30 cellular contexts compared by ENCODE assay signal in genomic region chr11:121795206-121795605, GRCh38.
A peak's percentile ranks its signal among the peaks of the same experiment; 100 is the strongest.
DNase-seq lines count a peak whose midpoint lies in the region; ATAC-seq, FAIRE-seq and TF ChIP-seq lines count a peak whose summit lies in the region.
"Had no signal": no experiment of that assay in that cellular context is flagged by ENCODE, and none has a peak within 500 bp of the region (broad histone marks: within the 10 kb centered on the region; RNA-seq: fewer than 3 reads in every experiment).

No MANE protein-coding gene starts in this region.

- 88 to 92% (median 91%) methylated on average over 6 of the region's 6 CpGs for WGBS in psoas muscle, 3 donors
- 71 to 78% (median 74%) methylated on average over 6 of the region's 6 CpGs for WGBS in small intestine, 3 donors

- no peaks in the 10 kb centered on the region for H3K27me3 ChIP-seq in layer of hippocampus (ENCODE audit: control insufficient read depth, insufficient read depth, low read length)
- H3K27me3 ChIP-seq in psoas muscle (ENCODE audit: insufficient read depth in 3 of 3, low read length in 2 of 3) = peaks cover 0 to 4% (median 0%) of the 10 kb centered on the region in 3 donors
- H3K27me3 ChIP-seq in small intestine (ENCODE audit: control insufficient read depth in 2 of 2, insufficient read depth in 2 of 2, low read length in 2 of 2) = no peaks in the 10 kb centered on the region
- H3K27me3 ChIP-seq: ascending aorta, gastroesophageal sphincter, uterus had no signal

- H3K27ac Mint-ChIP-seq in brain = peak overlapping the region; percentile 87 to 99 (median 93)
- H3K27ac Mint-ChIP-seq: activated naive CD4-positive, alpha-beta T cell treated with anti-CD3 and anti-CD28 coated beads, Interleukin-2, amount 50 U/mL, for 72 hours; activated T-helper 2 cell treated with anti-CD3 and anti-CD28 coated beads, Interferon-gamma antibody, Interleukin-2, Interleukin-4, amounts not matched to agents 10 μg/mL and 5 μg/mL and 100 μg/mL, durations not matched to agents 14 hours and 24 hours and 36 hours; CD4-positive, alpha-beta T cell; T-helper 2 cell treated with Interferon-gamma antibody and Interleukin-4, amounts not matched to agents 5 μg/mL and 100 μg/mL, for 36 hours had no signal

- H3K4me3 ChIP-seq in psoas muscle = no peak overlapping the region
- H3K4me3 ChIP-seq in small intestine (ENCODE audit: low read depth in 1 of 2, low read length in 2 of 2) = no peak overlapping the region
- H3K4me3 ChIP-seq: ascending aorta, gastroesophageal sphincter, thoracic aorta, uterus had no signal

- no peak for FAIRE-seq in small intestine (lab: Jason Lieb, UNC)
- FAIRE-seq: A204.1, GM12891 had no signal

- H3K27me3 Mint-ChIP-seq in brain = no peaks in the 10 kb centered on the region

- ATAC-seq in psoas muscle = no peak
- ATAC-seq: activated naive CD4-positive, alpha-beta T cell treated with anti-CD3 and anti-CD28 coated beads, Interleukin-2, amount 50 U/mL, for 72 hours; gastroesophageal sphincter; left lobe of liver; Panc1 had no signal

- TF ChIP-seq CTCF in brain (conservative IDR thresholded peaks at IDR 0.05) (no peak), GM10266 (IDR thresholded peaks at IDR 0.05; ENCODE audit: control insufficient read depth, insufficient read depth, low read depth, missing control alignments) (no peak), psoas muscle (IDR thresholded peaks at IDR 0.05) (no peak)

- DNase-seq in Daoy (ENCODE audit: low read depth) (peak; percentile 4), posterior cingulate gyrus (peak in 8 of 10 donors; percentile 5 to 83 (median 19)), NCI-H2227 (lab: John Stamatoyannopoulos, UW; ENCODE audit: unreplicated experiment) (no peak), GM10266 (ENCODE audit: extremely low spot score) (no peak), psoas muscle (no peak), small intestine (no peak)
- DNase-seq: activated CD4-positive, alpha-beta T cell treated with anti-CD3 and anti-CD28 coated beads for 4 hours; activated CD8-positive, alpha-beta memory T cell treated with anti-CD3 and anti-CD28 coated beads for 24 hours; activated T-cell treated with anti-CD3 and anti-CD28 coated beads for 4 hours; CD4-positive, alpha-beta T cell; dermis blood vessel endothelial cell; H7; mesenchymal stem cell; NCI-H2107; SHP77; stimulated activated naive CD4-positive, alpha-beta T cell; uterus had no signal

- H3K4me3 Mint-ChIP-seq in brain = peak overlapping the region in 3 of 5 experiments; percentile 51 to 80 (median 65)
- H3K4me3 Mint-ChIP-seq: CD4-positive, alpha-beta T cell; T-helper 2 cell treated with Interferon-gamma antibody and Interleukin-4, amounts not matched to agents 5 μg/mL and 100 μg/mL, for 36 hours had no signal

- H3K9me3 ChIP-seq in psoas muscle = peaks cover 6% of the 10 kb centered on the region
- no peaks in the 10 kb centered on the region for H3K9me3 ChIP-seq in small intestine (ENCODE audit: control insufficient read depth, low read depth)
- H3K9me3 ChIP-seq: ascending aorta, thoracic aorta, uterus had no signal

- H3K27ac ChIP-seq in layer of hippocampus (ENCODE audit: low read depth, low read length) (peak overlapping the region; percentile 16), psoas muscle (no peak overlapping the region), small intestine (ENCODE audit: low read depth in 1 of 2, low read length in 1 of 2) (no peak overlapping the region)
- H3K27ac ChIP-seq: ascending aorta, gastroesophageal sphincter, thoracic aorta, uterus, VCaP had no signal

- peaks cover 4% of the 10 kb centered on the region for H3K36me3 Mint-ChIP-seq in brain
- H3K36me3 Mint-ChIP-seq: activated naive CD4-positive, alpha-beta T cell treated with anti-CD3 and anti-CD28 coated beads, Interleukin-2, amount 50 U/mL, for 72 hours had no signal

- H3K9me3 Mint-ChIP-seq in brain = peaks cover 3 to 5% (median 4%) of the 10 kb centered on the region in 5 experiments

- H3K36me3 ChIP-seq in psoas muscle (ENCODE audit: insufficient read depth in 1 of 2, low read depth in 1 of 2) = no peaks in the 10 kb centered on the region
- H3K36me3 ChIP-seq in small intestine (ENCODE audit: control insufficient read depth in 2 of 2, insufficient read depth in 2 of 2, low read length in 2 of 2) = no peaks in the 10 kb centered on the region
- H3K36me3 ChIP-seq: ascending aorta, gastroesophageal sphincter, thoracic aorta, uterus had no signal

- intact Hi-C loops in posterior cingulate gyrus (cut with DNase I) (no loop called here), psoas muscle (cut with DNase I) (no loop called here)

- no peaks in the 10 kb centered on the region for H3K4me1 ChIP-seq in psoas muscle
- peaks cover 0 to 3% of the 10 kb centered on the region in 2 donors for H3K4me1 ChIP-seq in small intestine (ENCODE audit: control insufficient read depth in 2 of 2, insufficient read depth in 1 of 2, low read depth in 1 of 2, low read length in 1 of 2)
- H3K4me1 ChIP-seq: uterus had no signal

- H3K4me1 Mint-ChIP-seq in brain = peaks cover 55% of the 10 kb centered on the region

Comparison
In these comparisons a context has a peak if more than half of its experiments do, and no peak if none do; other contexts are left out.
1. DNase-seq: peak in Daoy (single experiment) and posterior cingulate gyrus (8 of 10); none in NCI-H2227 (single experiment), GM10266 (single experiment), psoas muscle (0 of 2) and small intestine (single experiment).